In genomic region chr7:69912846-69913245, GRCh38 we compare ENCODE assay signal across 24 cellular contexts.
"Had no signal": no experiment of that assay in that cellular context is flagged by ENCODE, and none has a peak within 500 bp of the region (broad histone marks: within the 10 kb centered on the region; RNA-seq: fewer than 3 reads in every experiment).

No MANE protein-coding gene starts in this region.

- H3K36me3 ChIP-seq: gastroesophageal sphincter, sigmoid colon had no signal

- H3K4me3 ChIP-seq: gastroesophageal sphincter, psoas muscle, sigmoid colon, tibial nerve had no signal

- H3K27ac Mint-ChIP-seq: activated CD8-positive, alpha-beta T cell treated with anti-CD3 and anti-CD28 coated beads for 36 hours; activated T-helper 17 cell treated with anti-CD3 and anti-CD28 coated beads, Interleukin-2, amount 50 U/mL, for 72 hours; immature natural killer cell had no signal

- H3K27me3 Mint-ChIP-seq: activated CD8-positive, alpha-beta T cell treated with anti-CD3 and anti-CD28 coated beads for 36 hours; activated T-helper 17 cell treated with anti-CD3 and anti-CD28 coated beads, Interleukin-2, amount 50 U/mL, for 72 hours; central memory CD8-positive, alpha-beta T cell had no signal

- H3K9me3 Mint-ChIP-seq: activated CD8-positive, alpha-beta T cell treated with anti-CD3 and anti-CD28 coated beads for 36 hours; activated T-cell treated with anti-CD3 and anti-CD28 coated beads, Interleukin-2, amount 50 U/mL, for 4 hours; activated T-helper 17 cell treated with anti-CD3 and anti-CD28 coated beads, Interleukin-2, amount 50 U/mL, for 72 hours; central memory CD8-positive, alpha-beta T cell; immature natural killer cell had no signal

- H3K79me2 ChIP-seq: parathyroid adenoma had no signal

- H3K9me3 ChIP-seq: gastroesophageal sphincter, psoas muscle, sigmoid colon had no signal

- H3K27ac ChIP-seq: gastroesophageal sphincter, parathyroid adenoma, psoas muscle, sigmoid colon, tibial nerve had no signal

- H3K9ac ChIP-seq: parathyroid adenoma had no signal

- H3K4me1 Mint-ChIP-seq: activated T-helper 17 cell treated with anti-CD3 and anti-CD28 coated beads, Interleukin-2, amount 50 U/mL, for 72 hours; central memory CD8-positive, alpha-beta T cell had no signal

- H3K4me1 ChIP-seq: parathyroid adenoma, psoas muscle, tibial nerve had no signal

- H3K36me3 Mint-ChIP-seq: immature natural killer cell had no signal

- ATAC-seq: activated CD8-positive, alpha-beta T cell treated with anti-CD3 and anti-CD28 coated beads for 36 hours; activated T-cell treated with anti-CD3 and anti-CD28 coated beads, Interleukin-2, amount 50 U/mL, for 4 hours; activated T-helper 17 cell treated with anti-CD3 and anti-CD28 coated beads, Interleukin-2, amount 50 U/mL, for 72 hours; esophagus mucosa; left colon; psoas muscle had no signal

- H3K27me3 ChIP-seq: gastroesophageal sphincter, sigmoid colon, tibial nerve had no signal

- H2AFZ ChIP-seq: parathyroid adenoma had no signal

- DNase-seq: activated CD4-positive, alpha-beta T cell treated with anti-CD3 and anti-CD28 coated beads, Interleukin-2, amount 50 U/mL, for 1 hour; activated CD4-positive, CD25-positive, alpha-beta regulatory T cell treated with anti-CD3 and anti-CD28 coated beads, Interleukin-2, amount 50 U/mL, for 72 hours; activated CD8-positive, alpha-beta T cell treated with anti-CD3 and anti-CD28 coated beads for 36 hours; activated gamma-delta T cell treated with Interleukin-2 at 50 U/mL for 16 hours; activated naive CD4-positive, alpha-beta T cell treated with anti-CD3 and anti-CD28 coated beads, Interleukin-2, amount 50 U/mL, for 16 hours; activated T-cell treated with anti-CD3 and anti-CD28 coated beads, Interleukin-2, amount 50 U/mL, for 4 hours; amygdala; head of caudate nucleus; hippocampal formation; immature natural killer cell; kidney; left colon; mammary epithelial cell; psoas muscle; stimulated activated CD4-positive, alpha-beta T cell treated with anti-CD3 and anti-CD28 coated beads, Interleukin-15, amount 100 ng/mL, for 24 hours; stimulated activated CD4-positive, alpha-beta T cell treated with anti-CD3 and anti-CD28 coated beads, Interleukin-2, amount 100 ng/mL, for 24 hours; stimulated activated naive CD4-positive, alpha-beta T cell had no signal

- H3K4me3 Mint-ChIP-seq: activated CD8-positive, alpha-beta T cell treated with anti-CD3 and anti-CD28 coated beads for 36 hours; activated T-cell treated with anti-CD3 and anti-CD28 coated beads, Interleukin-2, amount 50 U/mL, for 4 hours; activated T-helper 17 cell treated with anti-CD3 and anti-CD28 coated beads, Interleukin-2, amount 50 U/mL, for 72 hours; central memory CD8-positive, alpha-beta T cell; immature natural killer cell had no signal
